9 cellular contexts compared by ENCODE assay signal in the genomic region with DNA sequence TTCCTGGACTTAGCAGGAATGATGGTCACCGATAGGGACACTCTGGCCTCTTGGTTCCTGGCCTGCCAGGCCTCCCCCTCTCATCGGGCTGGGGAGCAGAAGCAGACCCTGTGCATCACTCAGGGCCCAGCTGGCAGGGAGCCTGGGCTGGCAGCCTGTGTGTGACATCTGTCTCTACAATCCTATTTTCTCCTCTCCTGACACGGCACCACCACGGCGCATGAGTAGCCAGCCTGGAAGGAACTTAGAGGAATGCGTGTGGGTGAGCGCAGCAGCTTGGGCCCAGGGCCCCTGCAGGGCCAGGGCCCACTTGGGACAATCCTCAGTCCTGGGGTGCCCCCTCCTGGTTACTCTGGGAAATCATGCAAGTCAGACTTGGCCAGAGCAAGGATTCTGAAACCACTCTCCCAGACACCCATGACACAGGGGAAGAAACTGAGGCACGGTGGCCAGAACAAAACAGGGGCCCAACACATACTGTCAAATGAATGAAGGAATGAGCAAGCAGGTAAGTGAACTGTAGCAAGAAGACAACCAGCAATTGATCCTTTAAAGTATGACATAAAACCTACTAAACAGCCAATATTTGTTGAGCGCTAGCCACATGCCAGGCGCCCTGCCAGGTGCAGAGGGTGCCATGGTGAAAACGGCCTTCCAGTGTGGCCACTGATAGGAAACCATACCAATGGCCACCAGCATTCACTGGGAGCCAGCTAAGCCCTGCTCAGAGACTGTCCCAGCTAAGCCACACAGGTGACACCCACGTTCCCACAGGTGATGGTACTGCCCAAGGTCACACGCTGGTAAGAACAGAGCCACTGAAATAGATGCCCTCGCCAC. TPM values are rescaled to one million over a fixed set of nuclear protein-coding genes. Genes with fewer than 3 reads are reported as not detected.
DNase-seq lines count a peak whose midpoint lies in the region; ATAC-seq and TF ChIP-seq lines count a peak whose summit lies in the region.
"Had no signal": no experiment of that assay in that cellular context is flagged by ENCODE, and none has a peak within 500 bp of the region (broad histone marks: within the 10 kb centered on the region; RNA-seq: fewer than 3 reads in every experiment).

No MANE protein-coding gene starts in this region.

- H3K4me2 ChIP-seq in DOHH2 (ENCODE audit: low read length) (no peak overlapping the region), Loucy (ENCODE audit: low read depth, low read length, poor library complexity, severe bottlenecking) (no peak overlapping the region), hepatocyte (no peak overlapping the region)

- no peaks in the 10 kb centered on the region for H3K27me3 Mint-ChIP-seq in T-helper 17 cell
- H3K27me3 Mint-ChIP-seq: dendritic cell treated with granulocyte-macrophage colony-stimulating factor and Interleukin-4, amounts not matched to agents 40 ng/mL and 50 ng/mL, for 4 days had no signal

- peaks cover 3% of the 10 kb centered on the region for H3K4me1 Mint-ChIP-seq in T-helper 17 cell

- H3F3A ChIP-seq in DOHH2 (ENCODE audit: control insufficient read depth, insufficient read depth) (0 out of 2 replicates have a peak, but pooled peaks cover 2% of the 10 kb centered on the region), Loucy (ENCODE audit: low read depth) (no peaks in the 10 kb centered on the region)

- H3K36me3 Mint-ChIP-seq in T-helper 17 cell (ENCODE audit: low read depth) = no peaks in the 10 kb centered on the region

- H3K4me3 ChIP-seq in DOHH2 (ENCODE audit: low read length) (no peak overlapping the region), Loucy (ENCODE audit: low read length, poor library complexity, severe bottlenecking) (no peak overlapping the region), ascending aorta (no peak overlapping the region), hepatocyte (no peak overlapping the region), skeletal muscle cell (ENCODE audit: low read depth, low read length) (no peak overlapping the region)

- H3K9me2 ChIP-seq in DOHH2 (replicated peaks; ENCODE audit: control insufficient read depth, low read length) = no peaks in the 10 kb centered on the region
- H3K9me2 ChIP-seq in Loucy (replicated peaks; ENCODE audit: low read depth, low read length) = no peaks in the 10 kb centered on the region
- no peaks in the 10 kb centered on the region for H3K9me2 ChIP-seq in hepatocyte (replicated peaks; ENCODE audit: insufficient read depth)

- ATAC-seq in T-helper 17 cell = peak; percentile 93
- no peak for ATAC-seq in HG02970 (IDR thresholded peaks at IDR 0.05; ENCODE audit: low FRiP score, unreplicated experiment)
- no peak for ATAC-seq in GM21528 (IDR thresholded peaks at IDR 0.05; ENCODE audit: low FRiP score, unreplicated experiment)

- no peak overlapping the region for H3K27ac Mint-ChIP-seq in T-helper 17 cell
- H3K27ac Mint-ChIP-seq: dendritic cell treated with granulocyte-macrophage colony-stimulating factor and Interleukin-4, amounts not matched to agents 40 ng/mL and 50 ng/mL, for 4 days had no signal

- H2AFZ ChIP-seq in Loucy (ENCODE audit: low read length) = no peak overlapping the region
- H2AFZ ChIP-seq in hepatocyte = no peak overlapping the region

- TF ChIP-seq CTCF in DOHH2 (IDR thresholded peaks at IDR 0.05; ENCODE audit: low read depth, low read length, poor library complexity, severe bottlenecking) = peak; percentile 83
- TF ChIP-seq CTCF in Loucy (conservative IDR thresholded peaks at IDR 0.05; ENCODE audit: low read length) = peak; percentile 89
- TF ChIP-seq CTCF in ascending aorta (IDR thresholded peaks at IDR 0.05) = peak; percentile 66 to 84 (median 81)
- peak; percentile 89 for TF ChIP-seq CTCF in hepatocyte (IDR thresholded peaks at IDR 0.05; ENCODE audit: poor library complexity)

- H3K9me3 ChIP-seq in DOHH2 (ENCODE audit: control insufficient read depth, insufficient read depth, low read length) (no peaks in the 10 kb centered on the region), Loucy (ENCODE audit: insufficient read depth, low read depth, low read length) (no peaks in the 10 kb centered on the region), T-helper 17 cell (ENCODE audit: control insufficient read depth, low read length, poor library complexity, severe bottlenecking) (no peaks in the 10 kb centered on the region), ascending aorta (no peaks in the 10 kb centered on the region), hepatocyte (ENCODE audit: low read depth) (no peaks in the 10 kb centered on the region)

- H3K27me3 ChIP-seq in DOHH2 (ENCODE audit: control insufficient read depth, low read length) (no peaks in the 10 kb centered on the region), Loucy (ENCODE audit: insufficient read depth, low read length, poor library complexity, severe bottlenecking) (no peaks in the 10 kb centered on the region), ascending aorta (no peaks in the 10 kb centered on the region), hepatocyte (no peaks in the 10 kb centered on the region)

- H3K4me3 Mint-ChIP-seq in T-helper 17 cell = no peak overlapping the region
- H3K4me3 Mint-ChIP-seq: dendritic cell treated with granulocyte-macrophage colony-stimulating factor and Interleukin-4, amounts not matched to agents 40 ng/mL and 50 ng/mL, for 4 days had no signal

- no peak overlapping the region for H3K9ac ChIP-seq in Loucy (ENCODE audit: low read depth, low read length, poor library complexity, severe bottlenecking)

- H3K36me3 ChIP-seq in DOHH2 (ENCODE audit: control insufficient read depth, low read length) (no peaks in the 10 kb centered on the region), Loucy (ENCODE audit: insufficient read depth, low read length) (no peaks in the 10 kb centered on the region), ascending aorta (no peaks in the 10 kb centered on the region), hepatocyte (replicated peaks; ENCODE audit: insufficient read depth, low read depth) (no peaks in the 10 kb centered on the region)

- DNase-seq in T-helper 17 cell (peak; percentile 38 to 71 (median 44)), ascending aorta (ENCODE audit: low spot score in 2 of 2) (peak in 1 of 2 donors; percentile 81), hepatocyte (ENCODE audit: low spot score) (peak; percentile 91), skeletal muscle cell (ENCODE audit: low read depth) (peak; percentile 36)

- H4K20me1 ChIP-seq in DOHH2 (ENCODE audit: control insufficient read depth, insufficient read depth, low read depth, low read length) = no peaks in the 10 kb centered on the region
- no peaks in the 10 kb centered on the region for H4K20me1 ChIP-seq in Loucy (ENCODE audit: insufficient read depth, low read length, poor library complexity, severe bottlenecking)
- no peaks in the 10 kb centered on the region for H4K20me1 ChIP-seq in hepatocyte (ENCODE audit: insufficient read depth, poor library complexity, severe bottlenecking)

- H3K27ac ChIP-seq in DOHH2 (ENCODE audit: low read depth, low read length) (no peak overlapping the region), ascending aorta (no peak overlapping the region), hepatocyte (no peak overlapping the region)

- intact Hi-C loops in ascending aorta (cut with DNase I) = loop anchor here (1.0 to 5.0 kb wide), 2 partner anchors 169 to 281 kb away; no protein-coding TSS in a partner anchor

- H3K4me1 ChIP-seq in DOHH2 (ENCODE audit: control insufficient read depth, low read length) (no peaks in the 10 kb centered on the region), Loucy (ENCODE audit: insufficient read depth, low read length, poor library complexity, severe bottlenecking) (peaks cover 4% of the 10 kb centered on the region), ascending aorta (no peaks in the 10 kb centered on the region), hepatocyte (ENCODE audit: insufficient read depth) (no peaks in the 10 kb centered on the region)

- H3K79me2 ChIP-seq in DOHH2 (ENCODE audit: control insufficient read depth, low read length) = no peaks in the 10 kb centered on the region
- no peaks in the 10 kb centered on the region for H3K79me2 ChIP-seq in Loucy (ENCODE audit: insufficient read depth, low read length)
- no peaks in the 10 kb centered on the region for H3K79me2 ChIP-seq in hepatocyte

- 42% methylated on average over 14 of the region's 14 CpGs for WGBS in hepatocyte (ENCODE audit: low lambda C conversion rate, missing lambda C conversion rate)

RNA-seq across cellular contexts. Expression of a gene that starts 13.3 kb away (rescaled TPM):
- total RNA-seq in T-helper 17 cell = 1 to 10 TPM; 1.1 to 1.4 TPM
- total RNA-seq in ascending aorta = not detected
- not detected in 2 replicates for total RNA-seq in hepatocyte
- 1.0 and 1.4 TPM in 2 replicates for polyA plus RNA-seq in hepatocyte

RNA-seq across cellular contexts. Expression of a gene that starts 16.8 kb away (rescaled TPM):
- total RNA-seq in T-helper 17 cell = 1 to 10 TPM; 1.1 to 2.4 TPM
- 1.8 TPM for total RNA-seq in ascending aorta
- total RNA-seq in hepatocyte = 1.8 and 2.7 TPM in 2 replicates
- 4.8 and 5.3 TPM in 2 replicates for polyA plus RNA-seq in hepatocyte

RNA-seq across cellular contexts. Expression of a gene that starts 51.8 kb away (rescaled TPM):
- 10 to 100 TPM; 91.8 to 93.2 TPM for total RNA-seq in T-helper 17 cell
- total RNA-seq in ascending aorta = 216 TPM
- total RNA-seq in hepatocyte = 42.2 and 50.4 TPM in 2 replicates
- 38.8 and 41.3 TPM in 2 replicates for polyA plus RNA-seq in hepatocyte

RNA-seq across cellular contexts. Expression of a gene that starts 58.2 kb away (rescaled TPM):
- total RNA-seq in T-helper 17 cell = 10 to 100 TPM in 1 of 2 donors, 1 to 10 TPM in 1; 1.4 to 44.1 TPM
- 13.7 TPM for total RNA-seq in ascending aorta
- 4.1 and 4.5 TPM in 2 replicates for total RNA-seq in hepatocyte
- polyA plus RNA-seq in hepatocyte = 3.4 and 5.1 TPM in 2 replicates
